ENCODE assay signal across 6 cellular contexts in the genomic region with DNA sequence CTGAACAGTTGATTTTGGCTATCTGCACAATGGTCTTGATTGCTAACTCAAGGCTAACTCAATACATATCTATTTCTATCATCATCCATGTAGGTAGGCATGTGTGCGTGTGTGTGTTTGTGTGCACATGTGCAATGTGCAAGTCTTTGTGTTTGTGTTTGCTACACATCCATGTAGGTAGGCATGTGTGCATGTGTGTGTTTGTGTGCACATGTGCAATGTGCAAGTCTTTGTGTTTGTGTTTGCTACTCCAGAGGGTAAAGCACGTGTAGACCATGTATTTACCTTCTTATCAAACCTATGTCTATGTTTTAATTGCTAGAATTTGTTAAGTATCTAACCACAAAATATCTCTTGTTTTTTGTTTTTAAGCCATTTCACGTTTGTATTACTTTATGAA.
"Had no signal": no experiment of that assay in that cellular context is flagged by ENCODE, and none has a peak within 500 bp of the region (broad histone marks: within the 10 kb centered on the region; RNA-seq: fewer than 3 reads in every experiment).

No MANE protein-coding gene starts in this region.

- DNase-seq: H7, HFFc6 had no signal

- H3K4me2 ChIP-seq: GM23338 had no signal

- H2AFZ ChIP-seq: GM23338 had no signal

- H3K4me1 ChIP-seq: HAP-1 had no signal

- H3K9me3 ChIP-seq: HAP-1 had no signal

- H3K36me3 ChIP-seq: HAP-1 had no signal

- ATAC-seq: GM23338, HCT116 had no signal

- H3K27ac ChIP-seq: HL-60 had no signal

- H3K4me3 ChIP-seq: GM23338, HAP-1 had no signal
